In genomic region chr5:176593273-176593869, GRCh38 we compare ENCODE assay signal across 17 cellular contexts. TPM values are rescaled to one million over a fixed set of nuclear protein-coding genes. Genes with fewer than 3 reads are reported as not detected.
DNase-seq lines count a peak whose midpoint lies in the region; ATAC-seq and TF ChIP-seq lines count a peak whose summit lies in the region.
"Had no signal": no experiment of that assay in that cellular context is flagged by ENCODE, and none has a peak within 500 bp of the region (broad histone marks: within the 10 kb centered on the region; RNA-seq: fewer than 3 reads in every experiment).

No MANE protein-coding gene starts in this region.

- no peaks in the 10 kb centered on the region for H3K79me2 ChIP-seq in H9 (ENCODE audit: insufficient read depth, low read length)

- H3K14ac ChIP-seq in H9 (ENCODE audit: insufficient read depth, low read length) = no peak overlapping the region

- no peak overlapping the region for H3K18ac ChIP-seq in H9 (ENCODE audit: insufficient read length, low read depth, low read length)

- H3K4me2 ChIP-seq in H9 (ENCODE audit: insufficient read depth, insufficient read length, low read length) = no peak overlapping the region
- H3K4me2 ChIP-seq: BLaER1 treated with 17β-estradiol and CSF1 and Interleukin-3, amounts not matched to agents 10 nM and 100 nM had no signal

- no peak overlapping the region for H2BK20ac ChIP-seq in H9 (ENCODE audit: low read depth, low read length, poor library complexity, severe bottlenecking)

- no peaks in the 10 kb centered on the region for H3K23me2 ChIP-seq in H9 (ENCODE audit: insufficient read length, low read depth, low read length, poor library complexity, severe bottlenecking)

- TF ChIP-seq CTCF in H9 (conservative IDR thresholded peaks at IDR 0.05) (peak; percentile 42; the same call in 2 of the 3 replicates), WERI-Rb-1 (IDR thresholded peaks at IDR 0.05; ENCODE audit: low read depth, low read length) (peak; percentile 32; the same call in 1 of the 2 replicates), epithelial cell of proximal tubule (conservative IDR thresholded peaks at IDR 0.05; ENCODE audit: low read depth, low read length) (peak; percentile 15), tibial artery (IDR thresholded peaks at IDR 0.05) (no peak)

- H4K8ac ChIP-seq in H9 (replicated peaks; ENCODE audit: insufficient read length, low read depth, low read length) = no peak overlapping the region

- H3K9me3 ChIP-seq in H9 (ENCODE audit: control insufficient read depth, low read depth, low read length) (no peaks in the 10 kb centered on the region), WERI-Rb-1 (ENCODE audit: severe bottlenecking) (peaks cover 12% of the 10 kb centered on the region), tibial artery (no peaks in the 10 kb centered on the region)

- H2AFZ ChIP-seq in H9 (ENCODE audit: low read length) = no peak overlapping the region

- no peak overlapping the region for H4K5ac ChIP-seq in H9 (ENCODE audit: insufficient read length, low read depth, low read length)

- no peak overlapping the region for H2BK5ac ChIP-seq in H9 (ENCODE audit: insufficient read length, low read length)

- no peak overlapping the region for H3K27ac ChIP-seq in H9 (ENCODE audit: insufficient read length, low read depth, low read length)
- H3K27ac ChIP-seq in WERI-Rb-1 = no peak overlapping the region
- no peak overlapping the region for H3K27ac ChIP-seq in tibial artery
- H3K27ac ChIP-seq: BLaER1 treated with 17β-estradiol and CSF1 and Interleukin-3, amounts not matched to agents 10 nM and 100 nM; HL-60 had no signal

- H4K20me1 ChIP-seq in H9 (ENCODE audit: control insufficient read depth, insufficient read depth, insufficient read length) = peaks cover 4% of the 10 kb centered on the region

- H3K9ac ChIP-seq in H9 (ENCODE audit: extremely low read depth, insufficient read length, low read length) = no peak overlapping the region
- H3K9ac ChIP-seq: BLaER1 treated with 17β-estradiol and CSF1 and Interleukin-3, amounts not matched to agents 10 nM and 100 nM had no signal

- H3T11ph ChIP-seq in H9 (ENCODE audit: low read length) = no peak overlapping the region

- H3K4me3 ChIP-seq in WERI-Rb-1 (ENCODE audit: low read depth, low read length) (no peak overlapping the region), epithelial cell of proximal tubule (ENCODE audit: low read depth, low read length) (no peak overlapping the region), tibial artery (no peak overlapping the region)
- H3K4me3 ChIP-seq: BLaER1 treated with 17β-estradiol and CSF1 and Interleukin-3, amounts not matched to agents 10 nM and 100 nM had no signal

- H3K79me1 ChIP-seq in H9 (ENCODE audit: insufficient read depth, low read depth, low read length, poor library complexity, severe bottlenecking) = no peaks in the 10 kb centered on the region

- no peak overlapping the region for H3K4me3 Mint-ChIP-seq in H9
- H3K4me3 Mint-ChIP-seq: B cell; CD8-positive, alpha-beta T cell; HFFc6 had no signal

- H3K23ac ChIP-seq in H9 (ENCODE audit: insufficient read length, low read depth, low read length) = no peak overlapping the region

- H3K27me3 ChIP-seq in H9 (ENCODE audit: insufficient read depth, low read length) (no peaks in the 10 kb centered on the region), WERI-Rb-1 (ENCODE audit: insufficient read depth, low read depth, severe bottlenecking) (no peaks in the 10 kb centered on the region), tibial artery (peaks cover 0 to 58% of the 10 kb centered on the region in 2 donors)

- WGBS in H9 (ENCODE audit: extremely low coverage, insufficient read length, low lambda C conversion rate) = no CpG with 5 or more reads among the region's 12 CpGs

- H2AK5ac ChIP-seq in H9 (ENCODE audit: insufficient read length, low read length) = no peak overlapping the region

- H3K36me3 Mint-ChIP-seq in H9 (ENCODE audit: insufficient read depth in 1 of 3, low read depth in 3 of 3) = peaks cover 0 to 3% (median 3%) of the 10 kb centered on the region in 3 experiments; a peak in 6 of 7 replicates
- H3K36me3 Mint-ChIP-seq: CD8-positive, alpha-beta T cell had no signal

- peaks cover 38% of the 10 kb centered on the region for H3K27me3 Mint-ChIP-seq in H9 (ENCODE audit: low read depth)
- H3K27me3 Mint-ChIP-seq: B cell had no signal

- H3K36me3 ChIP-seq in WERI-Rb-1 (peaks cover 48% of the 10 kb centered on the region), tibial artery (no peaks in the 10 kb centered on the region)

- H2BK12ac ChIP-seq in H9 (ENCODE audit: insufficient read length, low read depth, low read length) = no peak overlapping the region

- DNase-seq in H9 (no peak), WERI-Rb-1 (no peak), epithelial cell of proximal tubule (ENCODE audit: low read depth) (no peak), NK-92 (lab: John Stamatoyannopoulos, UW; ENCODE audit: unreplicated experiment) (no peak), tibial artery (no peak)
- DNase-seq: Calu3; CD8-positive, alpha-beta T cell; DMS79 treated with DMSO at 0.1 percent for 48 hours; GF-D8; HCEC 1CT; HFFc6 had no signal

- H4K91ac ChIP-seq in H9 (ENCODE audit: insufficient read length, low read depth, low read length) = no peak overlapping the region

- no peak overlapping the region for H3K56ac ChIP-seq in H9 (ENCODE audit: insufficient read length, low read depth, low read length)

- H3K4me1 ChIP-seq in H9 (ENCODE audit: insufficient read depth, low read length) (no peaks in the 10 kb centered on the region), tibial artery (peaks cover 0 to 11% (median 3%) of the 10 kb centered on the region in 4 donors)

- no peak overlapping the region for H3K27ac Mint-ChIP-seq in H9
- H3K27ac Mint-ChIP-seq: B cell; CD8-positive, alpha-beta T cell; HFFc6 had no signal

- H3K4me1 Mint-ChIP-seq in H9 = no peaks in the 10 kb centered on the region

- no peak overlapping the region for H3K4ac ChIP-seq in H9 (ENCODE audit: low read depth, low read length)

- no peak overlapping the region for H2BK15ac ChIP-seq in H9 (ENCODE audit: low read depth, low read length)

- no peak overlapping the region for H2BK120ac ChIP-seq in H9 (ENCODE audit: low read depth, low read length, poor library complexity, severe bottlenecking)

- peaks cover 0 to 3% of the 10 kb centered on the region in 2 experiments; a peak in 2 of 5 replicates for H3K9me3 Mint-ChIP-seq in H9
- H3K9me3 Mint-ChIP-seq: CD8-positive, alpha-beta T cell had no signal

- ATAC-seq in HG03378 (IDR thresholded peaks at IDR 0.05; ENCODE audit: unreplicated experiment) = no peak
- ATAC-seq: CD8-positive, alpha-beta T cell had no signal

- intact Hi-C loops in tibial artery (cut with DNase I; ENCODE audit: low total_unique reads) = no loop called here

RNA-seq across cellular contexts. Expression of gene GPRIN1, which starts 16.6 kb away (rescaled TPM):
- total RNA-seq in H9 (2021) (10.8 and 12.1 TPM in 2 replicates), epithelial cell of proximal tubule (34.0 and 40.2 TPM in 2 replicates)

RNA-seq across cellular contexts. Expression of gene SNCB, which starts 37.0 kb away (rescaled TPM):
- 3.5 and 4.2 TPM in 2 replicates for total RNA-seq in H9 (2021)
- 0.17 TPM in 1 of 2 replicates, not detected in the other for total RNA-seq in epithelial cell of proximal tubule
- total RNA-seq: A172; B cell; Calu3; CD8-positive, alpha-beta T cell; HFFc6 had no signal

RNA-seq across cellular contexts. Expression of gene EIF4E1B, which starts 37.1 kb away (rescaled TPM):
- total RNA-seq in H9 (2021) (1.3 and 1.8 TPM in 2 replicates), epithelial cell of proximal tubule (not detected in 2 replicates)
- total RNA-seq: A172; B cell; Calu3; CD8-positive, alpha-beta T cell; HFFc6; HT1080 had no signal

RNA-seq across cellular contexts. Expression of gene CDHR2, which starts 44.2 kb away (rescaled TPM):
- 0.90 TPM in 2 replicates for total RNA-seq in H9 (2021)
- total RNA-seq in epithelial cell of proximal tubule = not detected in 2 replicates
- total RNA-seq: A172, HFFc6, HT1080 had no signal

RNA-seq across cellular contexts. Expression of gene TSPAN17, which starts 53.9 kb away (rescaled TPM):
- total RNA-seq in H9 (2021) = 46.8 and 51.9 TPM in 2 replicates
- 29.1 and 40.2 TPM in 2 replicates for total RNA-seq in epithelial cell of proximal tubule

Comparison
In these comparisons a context has a peak if more than half of its experiments do, and no peak if none do; other contexts are left out.
1. CTCF ChIP-seq: peak in H9 (single experiment), WERI-Rb-1 (single experiment) and epithelial cell of proximal tubule (single experiment); none in tibial artery (0 of 2).